11 cellular contexts compared by ENCODE assay signal in the genomic region with DNA sequence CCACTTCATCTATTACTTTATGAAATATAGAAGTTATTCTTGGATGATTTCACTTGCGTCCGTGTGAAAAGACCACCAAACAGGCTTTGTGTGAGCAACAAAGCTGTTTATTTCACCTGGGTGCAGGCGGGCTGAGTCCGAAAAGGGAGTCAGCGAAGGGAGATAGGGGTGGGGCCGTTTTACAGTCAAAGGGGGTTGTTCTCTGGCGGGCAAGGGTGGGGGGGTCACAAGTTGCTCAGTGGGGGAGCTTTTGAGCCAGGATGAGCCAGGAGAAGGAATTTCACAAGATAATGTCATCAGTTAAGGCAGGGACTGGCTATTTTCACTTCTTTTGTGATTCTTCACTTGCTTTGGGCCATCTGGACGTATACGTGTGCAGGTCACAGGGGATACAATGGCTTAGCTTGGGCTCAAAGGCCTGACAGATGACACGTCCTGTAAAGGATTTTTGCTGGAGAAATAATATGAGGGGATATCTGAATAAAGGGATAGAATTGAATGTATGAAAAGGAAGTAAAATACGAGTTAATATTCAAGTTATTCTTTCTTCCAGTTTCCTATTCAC. TPM values are rescaled to one million over a fixed set of nuclear protein-coding genes. Genes with fewer than 3 reads are reported as not detected.
DNase-seq lines count a peak whose midpoint lies in the region; TF ChIP-seq lines count a peak whose summit lies in the region.
"Not testable (repeated sequence)": the region's sequence is repeated elsewhere in the genome, so short reads cannot be mapped to it uniquely, and the experiment has no call there.
"Had no signal": no experiment of that assay in that cellular context is flagged by ENCODE, and none has a peak within 500 bp of the region (broad histone marks: within the 10 kb centered on the region; RNA-seq: fewer than 3 reads in every experiment).

No MANE protein-coding gene starts in this region.

- not testable (repeated sequence) for H3K56ac ChIP-seq in mesendoderm (ENCODE audit: low read length)

- H2BK5ac ChIP-seq in mesendoderm (ENCODE audit: low read length): not testable (repeated sequence)

- intact Hi-C loops in PC-9 (cut with micrococcal nuclease; ENCODE audit: unreplicated experiment): not testable (repeated sequence)

- H3K36me3 ChIP-seq in HUES6 (ENCODE audit: control insufficient read depth, insufficient read depth, low read length); PC-9 (ENCODE audit: low read depth); WERI-Rb-1; endodermal cell (ENCODE audit: control insufficient read depth, insufficient read depth, low read length); mesendoderm (ENCODE audit: control insufficient read depth, insufficient read depth, low read length); smooth muscle cell (ENCODE audit: low read depth): not testable (repeated sequence)

- not testable (repeated sequence) for H3K79me1 ChIP-seq in mesendoderm (ENCODE audit: low read length)

- POLR2A ChIA-PET in PC-9 (lab: Charles Lee; ENCODE audit: unreplicated experiment): not testable (repeated sequence)

- not testable (repeated sequence) for H3K9me2 ChIP-seq in PC-9 (ENCODE audit: insufficient read depth)

- H3K4me2 ChIP-seq in PC-9; mesendoderm (ENCODE audit: low read length); smooth muscle cell: not testable (repeated sequence)

- 0 out of 2 replicates have a peak overlapping the region, but pooled peaks have one; percentile 36 for H2AFZ ChIP-seq in PC-9
- peak overlapping the region; percentile 67 for H2AFZ ChIP-seq in smooth muscle cell (ENCODE audit: low read depth)

- not testable (repeated sequence) for BruUV-seq in PC-9 (replicated peaks; lab: Mats Ljungman, UMichigan)

- not testable (repeated sequence) for H3K27me3 ChIP-seq in HUES6 (ENCODE audit: control insufficient read depth, insufficient read depth, low read length); PC-9 (ENCODE audit: insufficient read depth, low read depth); WERI-Rb-1 (ENCODE audit: insufficient read depth, low read depth, severe bottlenecking); endodermal cell (ENCODE audit: control insufficient read depth, insufficient read depth, low read length, poor library complexity, severe bottlenecking); mesendoderm (ENCODE audit: insufficient read depth, low read length, poor library complexity); smooth muscle cell (ENCODE audit: low read depth)

- not testable (repeated sequence) for H3F3A ChIP-seq in PC-9 (ENCODE audit: insufficient read depth, low read depth); smooth muscle cell (ENCODE audit: low read depth)

- not testable (repeated sequence) for H3K9me3 Mint-ChIP-seq in endodermal cell

- not testable (repeated sequence) for H3K18ac ChIP-seq in mesendoderm (ENCODE audit: low read length)

- H2BK120ac ChIP-seq in mesendoderm (ENCODE audit: low read depth, low read length): not testable (repeated sequence)

- H4K8ac ChIP-seq in mesendoderm (ENCODE audit: low read depth, low read length): not testable (repeated sequence)

- not testable (repeated sequence) for H3K23ac ChIP-seq in mesendoderm (ENCODE audit: low read length)

- not testable (repeated sequence) for H4K5ac ChIP-seq in mesendoderm (ENCODE audit: low read length)

- peaks cover 13% of the 10 kb centered on the region for H3K4me1 Mint-ChIP-seq in endodermal cell

- not testable (repeated sequence) for H3K36me3 Mint-ChIP-seq in endodermal cell (ENCODE audit: low read depth)

- not testable (repeated sequence) for H2BK15ac ChIP-seq in mesendoderm (replicated peaks; ENCODE audit: low read depth)

- not testable (repeated sequence) for H2AK5ac ChIP-seq in mesendoderm (ENCODE audit: low read length)

- H4K20me1 ChIP-seq in PC-9 (ENCODE audit: insufficient read depth); smooth muscle cell (ENCODE audit: low read depth): not testable (repeated sequence)

- not testable (repeated sequence) for TF ChIP-seq CTCF in PC-9 (conservative IDR thresholded peaks at IDR 0.05); WERI-Rb-1 (IDR thresholded peaks at IDR 0.05; ENCODE audit: low read depth, low read length); endodermal cell (conservative IDR thresholded peaks at IDR 0.05); smooth muscle cell (IDR thresholded peaks at IDR 0.05; ENCODE audit: borderline replicate concordance, insufficient read depth, poor library complexity, severe bottlenecking)

- H3K27me3 Mint-ChIP-seq in endodermal cell (ENCODE audit: insufficient read depth): not testable (repeated sequence)

- not testable (repeated sequence) for H3K4me3 Mint-ChIP-seq in endodermal cell

- H3K4me1 ChIP-seq in HUES6 (ENCODE audit: control insufficient read depth, insufficient read depth, low read length): peaks cover 24% of the 10 kb centered on the region
- not testable (repeated sequence) for H3K4me1 ChIP-seq in PC-9 (replicated peaks; ENCODE audit: insufficient read depth); endodermal cell (ENCODE audit: control insufficient read depth, insufficient read depth, low read length); mesendoderm (ENCODE audit: control insufficient read depth, low read depth, low read length); smooth muscle cell (ENCODE audit: low read depth)

- H3K4ac ChIP-seq in mesendoderm (ENCODE audit: low read depth, low read length): not testable (repeated sequence)

- H3K9me3 ChIP-seq in HUES6 (ENCODE audit: control insufficient read depth, insufficient read depth, low read depth, low read length); PC-9 (ENCODE audit: insufficient read depth, low read depth); WERI-Rb-1 (ENCODE audit: severe bottlenecking); endodermal cell (ENCODE audit: control insufficient read depth, low read length); smooth muscle cell (replicated peaks; ENCODE audit: low read depth): not testable (repeated sequence)

- not testable (repeated sequence) for H3K79me2 ChIP-seq in PC-9 (ENCODE audit: low read depth); mesendoderm (ENCODE audit: control insufficient read depth, insufficient read depth, low read length); smooth muscle cell (ENCODE audit: low read depth)

- not testable (repeated sequence) for H3K4me3 ChIP-seq in HUES6 (ENCODE audit: low read depth, low read length); PC-9; WERI-Rb-1 (ENCODE audit: low read depth, low read length); endodermal cell (ENCODE audit: low read length); mesendoderm (ENCODE audit: low read length); smooth muscle cell

- WGBS in endodermal cell (ENCODE audit: insufficient coverage in 1 of 2, insufficient read length in 1 of 2), 2 experiments: 35 to 55% methylated on average over 3 to 10 of the region's 11 CpGs
- WGBS in mesendoderm (ENCODE audit: extremely low coverage, insufficient coverage, low lambda C conversion rate): 100% methylated on average over 1 of the region's 11 CpGs
- 60% methylated on average over 11 of the region's 11 CpGs for WGBS in smooth muscle cell (ENCODE audit: low lambda C conversion rate)

- CTCF ChIA-PET in PC-9 (lab: Charles Lee): not testable (repeated sequence)

- peak overlapping the region; percentile 7 for H3K9ac ChIP-seq in HUES6 (ENCODE audit: low read length)
- not testable (repeated sequence) for H3K9ac ChIP-seq in endodermal cell (ENCODE audit: extremely low read depth, low read length, poor library complexity, severe bottlenecking); mesendoderm (ENCODE audit: low read length); smooth muscle cell (ENCODE audit: low read depth)

- peak; percentile 35 for DNase-seq in ELF-1 (ENCODE audit: low read depth, low spot score)
- DNase-seq in PC-9; smooth muscle cell (lab: John Stamatoyannopoulos, UW; ENCODE audit: unreplicated experiment): not testable (repeated sequence)
- peak; percentile 36 for DNase-seq in WERI-Rb-1
- peak; percentile 69 for DNase-seq in endodermal cell
- DNase-seq in mesendoderm: peak; percentile 67

- H3K27ac Mint-ChIP-seq in endodermal cell: peak overlapping the region; percentile 83

- H3K27ac ChIP-seq in HUES6 (ENCODE audit: low read depth, low read length); PC-9; WERI-Rb-1; endodermal cell (ENCODE audit: low read depth, low read length); mesendoderm (ENCODE audit: low read depth, low read length); smooth muscle cell (ENCODE audit: low read depth): not testable (repeated sequence)

RNA-seq across cellular contexts. Expression of a gene that starts 55.9 kb away (rescaled TPM):
- total RNA-seq in PC-9 (2021) (1.9 and 3.4 TPM in 2 replicates), endodermal cell (under 1 TPM in 1 of 2 donors, not detected in 1; 0.24 TPM), smooth muscle cell (113 and 115 TPM in 2 replicates)
- polyA plus RNA-seq in endodermal cell (2013, experiment 1 of 2): 4.9 TPM
- polyA plus RNA-seq in endodermal cell (2013, experiment 2 of 2): 4.0 TPM
- polyA plus RNA-seq in mesendoderm (2013, experiment 1 of 2): 0.67 TPM
- polyA plus RNA-seq in mesendoderm (2013, experiment 2 of 2): 0.71 TPM
- 8.7 and 65.7 TPM in 2 replicates for polyA plus RNA-seq in smooth muscle cell
- total RNA-seq: CD4-positive, alpha-beta T cell; CD8-positive, alpha-beta memory T cell; Daoy had no signal
- polyA plus RNA-seq: CD14-positive monocyte; CD8-positive, alpha-beta memory T cell had no signal

Comparison
In these comparisons a context has a peak if more than half of its experiments do, and no peak if none do; other contexts are left out.
1. RNA of a gene that starts 55.9 kb away (total RNA-seq): 113 to 115 TPM in smooth muscle cell; 1.9 to 3.4 TPM in PC-9 and 0.24 TPM in endodermal cell; every median in the first group is over 10 times any median in the second.